In genomic region chr6:2351807-2352431, GRCh38 we compare ENCODE assay signal across 17 cellular contexts.
DNase-seq lines count a peak whose midpoint lies in the region; ATAC-seq, FAIRE-seq and TF ChIP-seq lines count a peak whose summit lies in the region.
"Had no signal": no experiment of that assay in that cellular context is flagged by ENCODE, and none has a peak within 500 bp of the region (broad histone marks: within the 10 kb centered on the region; RNA-seq: fewer than 3 reads in every experiment).

No MANE protein-coding gene starts in this region.

- H3K36me3 Mint-ChIP-seq in activated CD4-positive, alpha-beta T cell treated with anti-CD3 and anti-CD28 coated beads, Interleukin-2, amount 10 ng/mL, durations not matched to agents 7 days and 5 days (ENCODE audit: low read depth) = no peaks in the 10 kb centered on the region

- ATAC-seq in HepG2 = no peak; the same call in 2 of the 3 replicates
- no peak for ATAC-seq in right lobe of liver

- no peaks in the 10 kb centered on the region for H3K27me3 ChIP-seq in HepG2 (ENCODE audit: control insufficient read depth in 1 of 2, insufficient read depth in 2 of 2, low read length in 2 of 2)
- H3K27me3 ChIP-seq in right lobe of liver = no peaks in the 10 kb centered on the region
- H3K27me3 ChIP-seq: neutrophil, Peyer's patch, suprapubic skin had no signal

- H3K4me1 ChIP-seq in HepG2 (ENCODE audit: insufficient read depth, low read length) (peaks cover 13% of the 10 kb centered on the region; the same call in 1 of the 2 replicates), right lobe of liver (peaks cover 0 to 4% (median 0%) of the 10 kb centered on the region in 4 donors), OCI-LY7 (ENCODE audit: insufficient read depth, low read length, poor library complexity, severe bottlenecking) (no peaks in the 10 kb centered on the region)
- H3K4me1 ChIP-seq: suprapubic skin had no signal

- WGBS in HepG2 (ENCODE audit: low lambda C conversion rate) = 88% methylated on average over 4 of the region's 4 CpGs
- WGBS in right lobe of liver (ENCODE audit: insufficient coverage, low coverage, low lambda C conversion rate, missing lambda C conversion rate) = 91% methylated on average over 4 of the region's 4 CpGs

- FAIRE-seq in HepG2 (lab: Jason Lieb, UNC) = no peak

- H2AFZ ChIP-seq in HepG2 (ENCODE audit: low read length) (no peak overlapping the region), OCI-LY7 (ENCODE audit: low read length) (no peak overlapping the region)

- intact Hi-C loops in HepG2 (cut with micrococcal nuclease; ENCODE audit: unreplicated experiment) (loop anchor here (5.0 to 10.0 kb wide), 4 partner anchors 105 to 397 kb away; partner anchors contain the start of gene GMDS), right lobe of liver (cut with DNase I) (loop anchor here in 1 of 2 donors (10.0 kb wide), 1 partner anchor 747 kb away; the partner anchor contains the start of gene FOXC1), OCI-LY7 (cut with micrococcal nuclease; ENCODE audit: unreplicated experiment) (no loop called here)

- H3K27ac Mint-ChIP-seq in activated CD4-positive, alpha-beta T cell treated with anti-CD3 and anti-CD28 coated beads, Interleukin-2, amount 10 ng/mL, durations not matched to agents 7 days and 5 days = no peak overlapping the region
- H3K27ac Mint-ChIP-seq: memory B cell; T-helper 1 cell treated with Interleukin-12 subunit alpha and Interleukin-12 subunit beta and Interleukin-4 antibody, amounts not matched to agents 30 μg/mL and 1 μg/mL, for 36 hours had no signal

- no peaks in the 10 kb centered on the region for H3K4me1 Mint-ChIP-seq in activated CD4-positive, alpha-beta T cell treated with anti-CD3 and anti-CD28 coated beads, Interleukin-2, amount 10 ng/mL, durations not matched to agents 7 days and 5 days
- H3K4me1 Mint-ChIP-seq: central memory CD8-positive, alpha-beta T cell had no signal

- CTCF ChIA-PET in HepG2 (lab: Yijun Ruan, JAX; ENCODE audit: low intra/inter-chr PET ratio, low total read pairs) (interaction anchor here (3.7 kb wide), 1 partner anchor 143 kb away, joined by 39 read pairs; no protein-coding TSS in a partner anchor), OCI-LY7 (lab: Charles Lee; ENCODE audit: unreplicated experiment) (no interaction called here)
- CTCF ChIA-PET in activated CD4-positive, alpha-beta T cell treated with anti-CD3 and anti-CD28 coated beads, Interleukin-2, amount 10 ng/mL, durations not matched to agents 7 days and 5 days (lab: Charles Lee) = no interaction called here

- BruUV-seq in HepG2 (replicated peaks; lab: Mats Ljungman, UMichigan) (no TSS peak), OCI-LY7 (replicated peaks; lab: Mats Ljungman, UMichigan) (no TSS peak)

- TF ChIP-seq RAD21 in HepG2 (CRISPR knock-in tag; IDR thresholded peaks at IDR 0.05) = no peak

- TF ChIP-seq EP300 in HepG2 (IDR thresholded peaks at IDR 0.05; ENCODE audit: low read depth in 2 of 2, low read length in 2 of 2) = no peak
- TF ChIP-seq EP300 in HepG2 (CRISPR knock-in tag; IDR thresholded peaks at IDR 0.05; ENCODE audit: borderline replicate concordance) = no peak

- H3K9me3 ChIP-seq in HepG2 (ENCODE audit: low read length) (no peaks in the 10 kb centered on the region), right lobe of liver (no peaks in the 10 kb centered on the region), OCI-LY7 (ENCODE audit: low read length) (no peaks in the 10 kb centered on the region)
- H3K9me3 ChIP-seq: neutrophil, Peyer's patch, suprapubic skin had no signal

- no peak overlapping the region for H3K4me3 ChIP-seq in HepG2 (replicated peaks in 1 of 3; ENCODE audit: insufficient read depth in 1 of 3, low read depth in 2 of 3, low read length in 3 of 3)
- no peak overlapping the region for H3K4me3 ChIP-seq in right lobe of liver
- no peak overlapping the region for H3K4me3 ChIP-seq in foreskin fibroblast (ENCODE audit: low read depth in 1 of 2, low read length in 2 of 2)
- no peak overlapping the region for H3K4me3 ChIP-seq in OCI-LY7 (ENCODE audit: low read depth, low read length, poor library complexity, severe bottlenecking)
- H3K4me3 ChIP-seq: Peyer's patch, suprapubic skin had no signal

- no peak for DNase-seq in HepG2 (ENCODE audit: low spot score)
- no peak for DNase-seq in right lobe of liver
- DNase-seq in amniotic stem cell (lab: John Stamatoyannopoulos, UW) = peak; percentile 59
- DNase-seq in foreskin fibroblast = peak; percentile 47 to 76
- no peak for DNase-seq in OCI-LY7 (ENCODE audit: low spot score)
- no peak for DNase-seq in DMS153 treated with DMSO at 0.1 percent for 48 hours (lab: John Stamatoyannopoulos, UW; ENCODE audit: unreplicated experiment)
- DNase-seq in Ammon's horn (ENCODE audit: low spot score) = no peak
- DNase-seq in activated CD4-positive, alpha-beta T cell treated with anti-CD3 and anti-CD28 coated beads, Interleukin-2, amount 10 ng/mL, durations not matched to agents 7 days and 5 days = no peak
- DNase-seq: ACHN; activated effector memory CD4-positive, alpha-beta T cell treated with anti-CD3 and anti-CD28 coated beads, Interleukin-2, amount 50 U/mL, for 16 hours; NCI-H446 treated with DMSO at 0.1 percent for 48 hours; Peyer's patch had no signal

- TF ChIP-seq POLR2A in HepG2 (IDR thresholded peaks at IDR 0.05; ENCODE audit: insufficient read depth in 1 of 2, low read depth in 2 of 2, low read length in 2 of 2) (no peak), right lobe of liver (IDR thresholded peaks at IDR 0.05) (no peak)

- H4K20me1 ChIP-seq in HepG2 (ENCODE audit: insufficient read depth, low read length) (no peaks in the 10 kb centered on the region), OCI-LY7 (ENCODE audit: insufficient read depth, low read length) (0 out of 2 replicates have a peak, but pooled peaks cover 6% of the 10 kb centered on the region)

- no peak overlapping the region for H3K9ac ChIP-seq in HepG2 (ENCODE audit: insufficient read depth, low read depth, low read length)

- H3K9me2 ChIP-seq in OCI-LY7 (ENCODE audit: insufficient read depth, low read length) = no peaks in the 10 kb centered on the region

- in situ Hi-C loops in HepG2 (cut with HindIII; ENCODE audit: extremely low pct_ligation_motif_present, low pct_unique_long_range_greater_than_20kb) = loop anchor here (5.0 kb wide), 2 partner anchors 145 to 755 kb away; no protein-coding TSS in a partner anchor

- POLR2A ChIA-PET in HepG2 (lab: Yijun Ruan, JAX) = no interaction called here
- POLR2A ChIA-PET in OCI-LY7 (lab: Charles Lee) = interaction anchor here (0.7 kb wide), 1 partner anchor 23 kb away, joined by 3 read pairs; no protein-coding TSS in a partner anchor
- POLR2A ChIA-PET in activated CD4-positive, alpha-beta T cell treated with anti-CD3 and anti-CD28 coated beads, Interleukin-2, amount 10 ng/mL, durations not matched to agents 7 days and 5 days (lab: Charles Lee) = no interaction called here

- TF ChIP-seq CTCF in HepG2 (CRISPR knock-in tag; IDR thresholded peaks at IDR 0.05) (no peak), right lobe of liver (IDR thresholded peaks at IDR 0.05) (no peak), foreskin fibroblast (IDR thresholded peaks at IDR 0.05; ENCODE audit: low read depth, low read length) (no peak), OCI-LY7 (conservative IDR thresholded peaks at IDR 0.05; ENCODE audit: low read length) (no peak)

- peaks cover 2% of the 10 kb centered on the region for H3K27me3 Mint-ChIP-seq in activated CD4-positive, alpha-beta T cell treated with anti-CD3 and anti-CD28 coated beads, Interleukin-2, amount 10 ng/mL, durations not matched to agents 7 days and 5 days
- H3K27me3 Mint-ChIP-seq: central memory CD8-positive, alpha-beta T cell; memory B cell had no signal

- no peak overlapping the region for H3K4me2 ChIP-seq in HepG2 (ENCODE audit: low read depth, low read length)
- H3K4me2 ChIP-seq in OCI-LY7 (ENCODE audit: low read length) = no peak overlapping the region

- no peak overlapping the region for H3K4me3 Mint-ChIP-seq in activated CD4-positive, alpha-beta T cell treated with anti-CD3 and anti-CD28 coated beads, Interleukin-2, amount 10 ng/mL, durations not matched to agents 7 days and 5 days
- H3K4me3 Mint-ChIP-seq: central memory CD8-positive, alpha-beta T cell; memory B cell; T-helper 1 cell treated with Interleukin-12 subunit alpha and Interleukin-12 subunit beta and Interleukin-4 antibody, amounts not matched to agents 30 μg/mL and 1 μg/mL, for 36 hours had no signal

- H3K36me3 ChIP-seq in HepG2 (replicated peaks in 1 of 2; ENCODE audit: control insufficient read depth in 1 of 2, insufficient read depth in 2 of 2, low read length in 2 of 2) = no peaks in the 10 kb centered on the region; a peak in 1 of 5 replicates
- no peaks in the 10 kb centered on the region for H3K36me3 ChIP-seq in right lobe of liver
- H3K36me3 ChIP-seq in OCI-LY7 (ENCODE audit: insufficient read depth, low read length) = no peaks in the 10 kb centered on the region
- H3K36me3 ChIP-seq: neutrophil, Peyer's patch, suprapubic skin had no signal

- no peaks in the 10 kb centered on the region for H3K9me3 Mint-ChIP-seq in activated CD4-positive, alpha-beta T cell treated with anti-CD3 and anti-CD28 coated beads, Interleukin-2, amount 10 ng/mL, durations not matched to agents 7 days and 5 days
- H3K9me3 Mint-ChIP-seq: central memory CD8-positive, alpha-beta T cell; memory B cell; T-helper 1 cell treated with Interleukin-12 subunit alpha and Interleukin-12 subunit beta and Interleukin-4 antibody, amounts not matched to agents 30 μg/mL and 1 μg/mL, for 36 hours had no signal

- peak overlapping the region; percentile 8 for H3K27ac ChIP-seq in HepG2 (ENCODE audit: extremely low read length, insufficient read depth, low read length)
- no peak overlapping the region for H3K27ac ChIP-seq in right lobe of liver
- no peak overlapping the region for H3K27ac ChIP-seq in OCI-LY7 (ENCODE audit: low read depth, low read length, poor library complexity, severe bottlenecking)
- H3K27ac ChIP-seq: neutrophil, Peyer's patch, suprapubic skin had no signal

- H3K79me2 ChIP-seq in HepG2 (ENCODE audit: insufficient read depth, low read length) (no peaks in the 10 kb centered on the region), OCI-LY7 (ENCODE audit: insufficient read depth, low read depth, low read length) (no peaks in the 10 kb centered on the region)

TF ChIP-seq in HepG2, 621 proteins besides CTCF, POLR2A, EP300 and RAD21 (continues in another document):
- TF ChIP-seq ZNF343 (CRISPR knock-in tag; IDR thresholded peaks at IDR 0.05) (no peak), ZNF768 (CRISPR knock-in tag; IDR thresholded peaks at IDR 0.05) (peak; percentile 62; the same call in 1 of the 2 replicates), SP5 (CRISPR knock-in tag; IDR thresholded peaks at IDR 0.05; ENCODE audit: borderline replicate concordance, low read depth) (no peak), ZNF354B (CRISPR knock-in tag; IDR thresholded peaks at IDR 0.05) (no peak)

Comparison
In these comparisons a context has a peak if more than half of its experiments do, and no peak if none do; other contexts are left out.
1. DNase-seq: peak in amniotic stem cell (single experiment) and foreskin fibroblast (2 of 2); none in HepG2 (single experiment), right lobe of liver (0 of 3), OCI-LY7 (single experiment), DMS153 treated with DMSO at 0.1 percent for 48 hours (single experiment), Ammon's horn (single experiment) and activated CD4-positive, alpha-beta T cell treated with anti-CD3 and anti-CD28 coated beads, Interleukin-2, amount 10 ng/mL, durations not matched to agents 7 days and 5 days (single experiment).